In the genomic region with DNA sequence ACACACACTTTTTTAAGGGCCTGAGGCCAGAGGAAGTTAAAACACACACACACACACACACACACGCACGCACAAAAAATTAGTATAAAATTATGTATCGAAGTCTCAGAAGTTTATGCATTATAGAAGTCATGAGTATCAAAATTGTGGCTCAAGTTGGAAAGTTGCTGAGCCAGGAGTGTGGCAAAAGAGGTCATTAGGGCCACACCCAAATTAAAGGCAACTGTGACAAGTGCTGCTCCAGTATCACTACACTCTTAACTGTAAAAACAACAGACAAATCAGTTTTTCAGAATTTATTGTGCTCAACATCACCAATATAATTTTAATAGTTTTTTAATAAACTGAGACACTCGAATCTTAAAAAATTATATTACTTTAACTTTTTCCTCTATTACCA, we compare ENCODE assay signal across 16 cellular contexts. TPM values are rescaled to one million over a fixed set of nuclear protein-coding genes. Genes with fewer than 3 reads are reported as not detected.
DNase-seq lines count a peak whose midpoint lies in the region; ATAC-seq and FAIRE-seq lines count a peak whose summit lies in the region.
"Had no signal": no experiment of that assay in that cellular context is flagged by ENCODE, and none has a peak within 500 bp of the region (broad histone marks: within the 10 kb centered on the region; RNA-seq: fewer than 3 reads in every experiment).

No MANE protein-coding gene starts in this region.

- 91 to 93% (median 92%) methylated on average over 4 of the region's 4 CpGs for WGBS in small intestine, 3 donors

- no peak for FAIRE-seq in small intestine (lab: Jason Lieb, UNC)

- no peaks in the 10 kb centered on the region for H3K9me3 ChIP-seq in small intestine (ENCODE audit: control insufficient read depth, low read depth)
- no peaks in the 10 kb centered on the region for H3K9me3 ChIP-seq in effector memory CD4-positive, alpha-beta T cell (ENCODE audit: control insufficient read depth, low read length)

- H3K36me3 Mint-ChIP-seq in activated T-cell treated with anti-CD3 and anti-CD28 coated beads, Interleukin-2, amount 50 U/mL, for 24 hours (ENCODE audit: low read depth): peaks cover 74% of the 10 kb centered on the region
- H3K36me3 Mint-ChIP-seq in T-helper 2 cell treated with Interferon-gamma antibody and Interleukin-4, amounts not matched to agents 5 μg/mL and 100 μg/mL, for 36 hours (ENCODE audit: low read depth): peaks cover 44% of the 10 kb centered on the region

- no peak for DNase-seq in activated T-cell treated with anti-CD3 and anti-CD28 coated beads, Interleukin-2, amount 50 U/mL, for 24 hours
- no peak for DNase-seq in activated T-cell treated with anti-CD3 and anti-CD28 coated beads, Interleukin-2, amount 50 U/mL, for 1 hour
- DNase-seq in T-helper 2 cell treated with Interferon-gamma antibody and Interleukin-4, amounts not matched to agents 5 μg/mL and 100 μg/mL, for 36 hours (ENCODE audit: low spot score): no peak
- no peak for DNase-seq in left ventricle myocardium superior
- peak; percentile 43 for DNase-seq in small intestine
- no peak for DNase-seq in GM19240 (ENCODE audit: insufficient read length, low spot score)
- DNase-seq in effector memory CD4-positive, alpha-beta T cell: no peak
- no peak for DNase-seq in NCI-H510A treated with DMSO at 0.1 percent for 48 hours (lab: John Stamatoyannopoulos, UW)
- DNase-seq: activated CD8-positive, alpha-beta memory T cell treated with anti-CD3 and anti-CD28 coated beads, Interleukin-2, amount 50 U/mL, for 4 hours; endodermal cell; NCI-H2029; spleen; T-helper 9 cell had no signal

- peak; percentile 42 for ATAC-seq in left ventricle myocardium superior

- H3K27ac ChIP-seq in small intestine (ENCODE audit: low read depth in 1 of 2, low read length in 1 of 2): no peak overlapping the region
- H3K27ac ChIP-seq in effector memory CD4-positive, alpha-beta T cell (ENCODE audit: insufficient read depth, low read length, poor library complexity, severe bottlenecking): no peak overlapping the region
- H3K27ac ChIP-seq: HL-60 had no signal

- no peaks in the 10 kb centered on the region for H3K27me3 Mint-ChIP-seq in activated T-cell treated with anti-CD3 and anti-CD28 coated beads, Interleukin-2, amount 50 U/mL, for 24 hours
- H3K27me3 Mint-ChIP-seq in T-helper 2 cell treated with Interferon-gamma antibody and Interleukin-4, amounts not matched to agents 5 μg/mL and 100 μg/mL, for 36 hours (ENCODE audit: low read depth): no peaks in the 10 kb centered on the region

- intact Hi-C loops in left ventricle myocardium superior (cut with micrococcal nuclease): no loop called here

- H3K36me3 ChIP-seq in small intestine (ENCODE audit: control insufficient read depth in 2 of 2, insufficient read depth in 2 of 2, low read length in 2 of 2): peaks cover 0 to 3% of the 10 kb centered on the region in 2 donors
- peaks cover 12% of the 10 kb centered on the region for H3K36me3 ChIP-seq in effector memory CD4-positive, alpha-beta T cell (ENCODE audit: control insufficient read depth, insufficient read depth, low read length)
- H3K36me3 ChIP-seq: thoracic aorta had no signal

- peaks cover 0 to 3% of the 10 kb centered on the region in 2 donors for H3K4me1 ChIP-seq in small intestine (ENCODE audit: control insufficient read depth in 2 of 2, insufficient read depth in 1 of 2, low read depth in 1 of 2, low read length in 1 of 2)
- H3K4me1 ChIP-seq in effector memory CD4-positive, alpha-beta T cell (ENCODE audit: control insufficient read depth, insufficient read depth, low read length, poor library complexity, severe bottlenecking): peaks cover 6% of the 10 kb centered on the region

- no peaks in the 10 kb centered on the region for H3K27me3 ChIP-seq in small intestine (ENCODE audit: control insufficient read depth in 2 of 2, insufficient read depth in 2 of 2, low read length in 2 of 2)
- no peaks in the 10 kb centered on the region for H3K27me3 ChIP-seq in effector memory CD4-positive, alpha-beta T cell (replicated peaks; ENCODE audit: control insufficient read depth, insufficient read depth, low read length, poor library complexity, severe bottlenecking)
- H3K27me3 ChIP-seq: spleen had no signal

- H3K4me1 Mint-ChIP-seq in activated T-cell treated with anti-CD3 and anti-CD28 coated beads, Interleukin-2, amount 50 U/mL, for 24 hours (ENCODE audit: low read depth): peaks cover 83% of the 10 kb centered on the region
- peaks cover 52% of the 10 kb centered on the region for H3K4me1 Mint-ChIP-seq in T-helper 2 cell treated with Interferon-gamma antibody and Interleukin-4, amounts not matched to agents 5 μg/mL and 100 μg/mL, for 36 hours (ENCODE audit: low read depth)

- H3K4me3 Mint-ChIP-seq in activated T-cell treated with anti-CD3 and anti-CD28 coated beads, Interleukin-2, amount 50 U/mL, for 24 hours: peak overlapping the region; percentile 68
- no peak overlapping the region for H3K4me3 Mint-ChIP-seq in T-helper 2 cell treated with Interferon-gamma antibody and Interleukin-4, amounts not matched to agents 5 μg/mL and 100 μg/mL, for 36 hours
- H3K4me3 Mint-ChIP-seq: endodermal cell, neural crest cell had no signal

- H3K9me3 Mint-ChIP-seq in activated T-cell treated with anti-CD3 and anti-CD28 coated beads, Interleukin-2, amount 50 U/mL, for 24 hours: no peaks in the 10 kb centered on the region
- peaks cover 6% of the 10 kb centered on the region for H3K9me3 Mint-ChIP-seq in T-helper 2 cell treated with Interferon-gamma antibody and Interleukin-4, amounts not matched to agents 5 μg/mL and 100 μg/mL, for 36 hours

- no peak overlapping the region for H3K4me3 ChIP-seq in small intestine (ENCODE audit: low read depth in 1 of 2, low read length in 2 of 2)
- no peak overlapping the region for H3K4me3 ChIP-seq in effector memory CD4-positive, alpha-beta T cell (ENCODE audit: insufficient read depth, low read depth, low read length, poor library complexity, severe bottlenecking)
- H3K4me3 ChIP-seq: spleen, thoracic aorta had no signal

- H3K27ac Mint-ChIP-seq in activated T-cell treated with anti-CD3 and anti-CD28 coated beads, Interleukin-2, amount 50 U/mL, for 24 hours: peak overlapping the region; percentile 97
- H3K27ac Mint-ChIP-seq in T-helper 2 cell treated with Interferon-gamma antibody and Interleukin-4, amounts not matched to agents 5 μg/mL and 100 μg/mL, for 36 hours: peak overlapping the region; percentile 80

RNA-seq across cellular contexts. Expression of gene YWHAQ, which starts 36.9 kb away (rescaled TPM):
- total RNA-seq in left ventricle myocardium superior: 119 TPM
- 100 to 1,000 TPM; 123 to 215 (median 138) TPM for polyA plus RNA-seq in small intestine

RNA-seq across cellular contexts. Expression of gene ADAM17, which starts 38.3 kb away (rescaled TPM):
- total RNA-seq in left ventricle myocardium superior: 13.7 TPM
- 1 to 10 TPM; 2.9 to 7.9 (median 3.5) TPM for polyA plus RNA-seq in small intestine
